ENCODE assay signal across 1 cellular context in the genomic region with DNA sequence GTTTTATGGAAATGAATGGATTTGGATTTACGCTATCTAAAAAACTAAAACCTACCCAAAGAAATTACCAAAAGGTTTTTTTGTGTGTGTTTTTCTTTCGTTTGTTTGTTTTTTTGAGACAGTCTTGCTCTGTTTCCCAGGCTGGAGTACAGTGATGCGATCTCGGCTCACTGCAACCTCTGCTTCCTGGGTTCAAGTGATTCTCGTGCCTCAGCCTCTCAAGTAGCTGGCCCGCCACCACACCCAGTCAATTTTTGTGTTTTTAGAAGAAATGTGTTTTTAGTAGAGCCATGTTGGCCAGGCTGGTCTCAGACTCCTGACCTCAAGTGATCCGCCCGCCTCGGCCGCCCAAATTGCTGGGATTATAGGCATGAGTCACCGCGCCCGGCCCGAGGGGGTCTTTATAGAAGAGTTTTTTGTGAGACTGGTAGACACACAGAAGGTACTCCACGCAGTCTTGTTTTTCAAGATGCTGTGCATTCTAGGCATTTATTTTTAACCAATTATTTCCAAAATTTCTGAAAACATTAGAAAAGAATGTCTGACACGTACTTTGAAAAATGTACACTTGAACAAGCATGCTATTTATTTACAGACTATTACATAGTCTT.
TF ChIP-seq lines count a peak whose summit lies in the region.

No MANE protein-coding gene starts in this region.

TF ChIP-seq in HEK293, 187 proteins besides CTCF, POLR2A, EP300 and RAD21 (continued from another document):
- TF ChIP-seq ZNF837 (tag by site-specific recombination; IDR thresholded peaks at IDR 0.05): no peak
- TF ChIP-seq ZFP37 (tag by site-specific recombination; IDR thresholded peaks at IDR 0.05): no peak
- TF ChIP-seq, protein P1, sequence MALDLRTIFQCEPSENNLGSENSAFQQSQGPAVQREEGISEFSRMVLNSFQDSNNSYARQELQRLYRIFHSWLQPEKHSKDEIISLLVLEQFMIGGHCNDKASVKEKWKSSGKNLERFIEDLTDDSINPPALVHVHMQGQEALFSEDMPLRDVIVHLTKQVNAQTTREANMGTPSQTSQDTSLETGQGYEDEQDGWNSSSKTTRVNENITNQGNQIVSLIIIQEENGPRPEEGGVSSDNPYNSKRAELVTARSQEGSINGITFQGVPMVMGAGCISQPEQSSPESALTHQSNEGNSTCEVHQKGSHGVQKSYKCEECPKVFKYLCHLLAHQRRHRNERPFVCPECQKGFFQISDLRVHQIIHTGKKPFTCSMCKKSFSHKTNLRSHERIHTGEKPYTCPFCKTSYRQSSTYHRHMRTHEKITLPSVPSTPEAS (tag by site-specific recombination; IDR thresholded peaks at IDR 0.05): no peak
- TF ChIP-seq ZNF146 (tag by site-specific recombination; IDR thresholded peaks at IDR 0.05): no peak
- TF ChIP-seq, protein P2, sequence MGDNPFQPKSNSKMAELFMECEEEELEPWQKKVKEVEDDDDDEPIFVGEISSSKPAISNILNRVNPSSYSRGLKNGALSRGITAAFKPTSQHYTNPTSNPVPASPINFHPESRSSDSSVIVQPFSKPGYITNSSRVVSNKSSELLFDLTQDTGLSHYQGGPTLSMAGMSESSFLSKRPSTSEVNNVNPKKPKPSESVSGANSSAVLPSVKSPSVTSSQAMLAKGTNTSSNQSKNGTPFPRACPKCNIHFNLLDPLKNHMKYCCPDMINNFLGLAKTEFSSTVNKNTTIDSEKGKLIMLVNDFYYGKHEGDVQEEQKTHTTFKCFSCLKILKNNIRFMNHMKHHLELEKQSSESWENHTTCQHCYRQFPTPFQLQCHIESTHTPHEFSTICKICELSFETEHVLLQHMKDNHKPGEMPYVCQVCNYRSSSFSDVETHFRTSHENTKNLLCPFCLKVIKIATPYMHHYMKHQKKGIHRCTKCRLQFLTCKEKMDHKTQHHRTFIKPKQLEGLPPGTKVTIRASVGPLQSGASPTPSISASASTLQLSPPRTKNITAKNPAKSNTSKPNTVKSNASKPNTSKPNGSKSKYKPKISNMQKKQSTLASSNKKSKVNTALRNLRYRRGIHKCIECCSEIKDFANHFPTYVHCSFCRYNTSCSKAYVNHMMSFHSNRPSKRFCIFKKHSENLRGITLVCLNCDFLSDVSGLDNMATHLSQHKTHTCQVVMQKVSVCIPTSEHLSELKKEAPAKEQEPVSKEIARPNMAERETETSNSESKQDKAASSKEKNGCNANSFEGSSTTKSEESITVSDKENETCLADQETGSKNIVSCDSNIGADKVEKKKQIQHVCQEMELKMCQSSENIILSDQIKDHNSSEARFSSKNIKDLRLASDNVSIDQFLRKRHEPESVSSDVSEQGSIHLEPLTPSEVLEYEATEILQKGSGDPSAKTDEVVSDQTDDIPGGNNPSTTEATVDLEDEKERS (tag by site-specific recombination; IDR thresholded peaks at IDR 0.05): no peak
- TF ChIP-seq ZSCAN23 (tag by site-specific recombination; IDR thresholded peaks at IDR 0.05): no peak
- TF ChIP-seq ZNF701 (tag by site-specific recombination; IDR thresholded peaks at IDR 0.05): no peak
- TF ChIP-seq MYNN (tag by site-specific recombination; IDR thresholded peaks at IDR 0.05; ENCODE audit: borderline replicate concordance): no peak
- TF ChIP-seq, protein P3, sequence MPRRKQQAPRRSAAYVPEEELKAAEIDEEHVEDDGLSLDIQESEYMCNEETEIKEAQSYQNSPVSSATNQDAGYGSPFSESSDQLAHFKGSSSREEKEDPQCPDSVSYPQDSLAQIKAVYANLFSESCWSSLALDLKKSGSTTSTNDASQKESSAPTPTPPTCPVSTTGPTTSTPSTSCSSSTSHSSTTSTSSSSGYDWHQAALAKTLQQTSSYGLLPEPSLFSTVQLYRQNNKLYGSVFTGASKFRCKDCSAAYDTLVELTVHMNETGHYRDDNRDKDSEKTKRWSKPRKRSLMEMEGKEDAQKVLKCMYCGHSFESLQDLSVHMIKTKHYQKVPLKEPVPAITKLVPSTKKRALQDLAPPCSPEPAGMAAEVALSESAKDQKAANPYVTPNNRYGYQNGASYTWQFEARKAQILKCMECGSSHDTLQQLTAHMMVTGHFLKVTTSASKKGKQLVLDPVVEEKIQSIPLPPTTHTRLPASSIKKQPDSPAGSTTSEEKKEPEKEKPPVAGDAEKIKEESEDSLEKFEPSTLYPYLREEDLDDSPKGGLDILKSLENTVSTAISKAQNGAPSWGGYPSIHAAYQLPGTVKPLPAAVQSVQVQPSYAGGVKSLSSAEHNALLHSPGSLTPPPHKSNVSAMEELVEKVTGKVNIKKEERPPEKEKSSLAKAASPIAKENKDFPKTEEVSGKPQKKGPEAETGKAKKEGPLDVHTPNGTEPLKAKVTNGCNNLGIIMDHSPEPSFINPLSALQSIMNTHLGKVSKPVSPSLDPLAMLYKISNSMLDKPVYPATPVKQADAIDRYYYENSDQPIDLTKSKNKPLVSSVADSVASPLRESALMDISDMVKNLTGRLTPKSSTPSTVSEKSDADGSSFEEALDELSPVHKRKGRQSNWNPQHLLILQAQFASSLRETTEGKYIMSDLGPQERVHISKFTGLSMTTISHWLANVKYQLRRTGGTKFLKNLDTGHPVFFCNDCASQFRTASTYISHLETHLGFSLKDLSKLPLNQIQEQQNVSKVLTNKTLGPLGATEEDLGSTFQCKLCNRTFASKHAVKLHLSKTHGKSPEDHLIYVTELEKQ (tag by site-specific recombination; IDR thresholded peaks at IDR 0.05; ENCODE audit: borderline replicate concordance): 0 out of 2 replicates have a peak, but pooled peaks have one; percentile 17
- no peak for TF ChIP-seq MEIS1 (CRISPR knock-in tag; IDR thresholded peaks at IDR 0.05; ENCODE audit: borderline replicate concordance)
- no peak for TF ChIP-seq HOXA7 (CRISPR knock-in tag; IDR thresholded peaks at IDR 0.05; ENCODE audit: borderline replicate concordance)
- TF ChIP-seq GLIS1 (tag by site-specific recombination; IDR thresholded peaks at IDR 0.05): peak; percentile 65
- TF ChIP-seq SCRT2 (tag by site-specific recombination; IDR thresholded peaks at IDR 0.05): no peak
- TF ChIP-seq, protein P4, sequence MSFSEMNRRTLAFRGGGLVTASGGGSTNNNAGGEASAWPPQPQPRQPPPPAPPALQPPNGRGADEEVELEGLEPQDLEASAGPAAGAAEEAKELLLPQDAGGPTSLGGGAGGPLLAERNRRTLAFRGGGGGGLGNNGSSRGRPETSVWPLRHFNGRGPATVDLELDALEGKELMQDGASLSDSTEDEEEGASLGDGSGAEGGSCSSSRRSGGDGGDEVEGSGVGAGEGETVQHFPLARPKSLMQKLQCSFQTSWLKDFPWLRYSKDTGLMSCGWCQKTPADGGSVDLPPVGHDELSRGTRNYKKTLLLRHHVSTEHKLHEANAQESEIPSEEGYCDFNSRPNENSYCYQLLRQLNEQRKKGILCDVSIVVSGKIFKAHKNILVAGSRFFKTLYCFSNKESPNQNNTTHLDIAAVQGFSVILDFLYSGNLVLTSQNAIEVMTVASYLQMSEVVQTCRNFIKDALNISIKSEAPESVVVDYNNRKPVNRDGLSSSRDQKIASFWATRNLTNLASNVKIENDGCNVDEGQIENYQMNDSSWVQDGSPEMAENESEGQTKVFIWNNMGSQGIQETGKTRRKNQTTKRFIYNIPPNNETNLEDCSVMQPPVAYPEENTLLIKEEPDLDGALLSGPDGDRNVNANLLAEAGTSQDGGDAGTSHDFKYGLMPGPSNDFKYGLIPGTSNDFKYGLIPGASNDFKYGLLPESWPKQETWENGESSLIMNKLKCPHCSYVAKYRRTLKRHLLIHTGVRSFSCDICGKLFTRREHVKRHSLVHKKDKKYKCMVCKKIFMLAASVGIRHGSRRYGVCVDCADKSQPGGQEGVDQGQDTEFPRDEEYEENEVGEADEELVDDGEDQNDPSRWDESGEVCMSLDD (tag by site-specific recombination; IDR thresholded peaks at IDR 0.05): no peak
- TF ChIP-seq GLIS2 (tag by site-specific recombination; IDR thresholded peaks at IDR 0.05): no peak
- TF ChIP-seq ZNF248 (tag by site-specific recombination; IDR thresholded peaks at IDR 0.05): no peak
- no peak for TF ChIP-seq ZEB2 (tag by site-specific recombination; IDR thresholded peaks at IDR 0.05)
- TF ChIP-seq OVOL3 (tag by site-specific recombination; IDR thresholded peaks at IDR 0.05): no peak
- no peak for TF ChIP-seq ZNF558 (tag by site-specific recombination; IDR thresholded peaks at IDR 0.05)
- no peak for TF ChIP-seq ZNF621 (tag by site-specific recombination; IDR thresholded peaks at IDR 0.05)
- no peak for TF ChIP-seq SALL2 (tag by site-specific recombination; IDR thresholded peaks at IDR 0.05; ENCODE audit: borderline replicate concordance)
